Comparison of ENCODE assay signal across 21 cellular contexts in the genomic region with DNA sequence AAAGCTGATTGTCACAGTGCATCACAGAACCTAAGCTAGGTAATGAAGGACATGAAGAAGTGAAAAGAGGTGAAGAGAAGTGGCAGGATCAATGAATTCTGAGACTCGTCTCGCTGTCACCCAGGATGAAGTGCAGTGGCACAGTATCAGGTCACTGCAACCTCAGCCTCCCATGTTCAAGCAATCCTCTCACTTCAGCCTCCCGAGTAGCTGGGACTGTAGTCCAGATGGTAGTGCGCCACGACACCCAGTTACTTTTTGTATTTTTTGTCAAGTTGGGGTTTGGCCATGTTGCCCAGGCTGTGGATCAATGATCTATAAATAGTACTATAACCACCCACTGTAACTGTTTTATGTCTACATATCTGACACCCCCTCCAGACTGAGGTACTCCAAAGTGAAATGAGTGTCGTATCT. TPM values are rescaled to one million over a fixed set of nuclear protein-coding genes. Genes with fewer than 3 reads are reported as not detected.
A peak's percentile ranks its signal among the peaks of the same experiment; 100 is the strongest.
DNase-seq lines count a peak whose midpoint lies in the region; ATAC-seq, FAIRE-seq and TF ChIP-seq lines count a peak whose summit lies in the region.
"Had no signal": no experiment of that assay in that cellular context is flagged by ENCODE, and none has a peak within 500 bp of the region (broad histone marks: within the 10 kb centered on the region; RNA-seq: fewer than 3 reads in every experiment).

No MANE protein-coding gene starts in this region.

- CTCF ChIA-PET in activated CD4-positive, alpha-beta T cell treated with anti-CD3 and anti-CD28 coated beads for 36 hours (lab: Charles Lee) = interaction anchor here (0.7 to 1.4 kb wide), 5 partner anchors 10 to 60 kb away, joined by 3 to 7 read pairs (median 5); no protein-coding TSS in a partner anchor

- peak overlapping the region; percentile 10 for H3K27ac Mint-ChIP-seq in activated CD4-positive, alpha-beta T cell treated with anti-CD3 and anti-CD28 coated beads for 36 hours
- H3K27ac Mint-ChIP-seq in activated naive CD8-positive, alpha-beta T cell treated with anti-CD3 and anti-CD28 coated beads for 36 hours = peak overlapping the region; percentile 30
- peak overlapping the region; percentile 23 to 74 for H3K27ac Mint-ChIP-seq in natural killer cell treated with Interleukin-12 subunit alpha and Interleukin-12 subunit beta and Interleukin-15 and Interleukin-18, amount 100 ng/mL, for 72 hours

- TF ChIP-seq CTCF in brain microvascular endothelial cell (IDR thresholded peaks at IDR 0.05; ENCODE audit: low read depth, low read length, missing control alignments) = no peak

- intact Hi-C loops in activated CD4-positive, alpha-beta T cell treated with anti-CD3 and anti-CD28 coated beads for 36 hours (cut with DNase I, micrococcal nuclease) = no loop called here

- H3K27me3 Mint-ChIP-seq in activated CD4-positive, alpha-beta T cell treated with anti-CD3 and anti-CD28 coated beads for 36 hours = no peaks in the 10 kb centered on the region
- no peaks in the 10 kb centered on the region for H3K27me3 Mint-ChIP-seq in activated naive CD8-positive, alpha-beta T cell treated with anti-CD3 and anti-CD28 coated beads for 36 hours
- H3K27me3 Mint-ChIP-seq in natural killer cell treated with Interleukin-12 subunit alpha and Interleukin-12 subunit beta and Interleukin-15 and Interleukin-18, amount 100 ng/mL, for 72 hours = no peaks in the 10 kb centered on the region

- H3K4me3 ChIP-seq in brain microvascular endothelial cell (ENCODE audit: low read depth, low read length) = no peak overlapping the region
- H3K4me3 ChIP-seq: BLaER1, thoracic aorta had no signal

- no peak for DNase-seq in activated CD4-positive, alpha-beta T cell treated with anti-CD3 and anti-CD28 coated beads for 36 hours
- DNase-seq in activated CD4-positive, alpha-beta T cell treated with anti-CD3 and anti-CD28 coated beads, Interleukin-2, amount 50 U/mL, for 48 hours = no peak
- DNase-seq in GM12892 (ENCODE audit: insufficient read length) (no peak), KBM-7 (no peak), brain microvascular endothelial cell (no peak), cerebellum (ENCODE audit: low spot score) (no peak)
- no peak for DNase-seq in activated naive CD8-positive, alpha-beta T cell treated with anti-CD3 and anti-CD28 coated beads for 36 hours
- DNase-seq in natural killer cell treated with Interleukin-12 subunit alpha and Interleukin-12 subunit beta and Interleukin-15 and Interleukin-18, amount 100 ng/mL, for 72 hours (ENCODE audit: low spot score) = no peak
- DNase-seq: 8988T; activated effector memory CD4-positive, alpha-beta T cell treated with Interleukin-2 at 50 U/mL for 16 hours; aorta; DMS153; GOT3; islet precursor cell; NCI-H2029 treated with DMSO at 0.1 percent for 48 hours; NCI-H510A treated with DMSO at 0.1 percent for 48 hours; WERI-Rb-1 had no signal

- TF ChIP-seq POLR2A in GM12892 (IDR thresholded peaks at IDR 0.05; ENCODE audit: low read depth, low read length) = peak; percentile 60

- in situ Hi-C loops in KBM-7 (cut with MboI; ENCODE audit: low pct_unique_long_range_greater_than_20kb, low sequenced_read_pairs) (no loop called here), brain microvascular endothelial cell (cut with HindIII; ENCODE audit: low pct_ligation_motif_present, low sequenced_read_pairs) (no loop called here)

- H3K27ac ChIP-seq in brain microvascular endothelial cell = no peak overlapping the region
- H3K27ac ChIP-seq: BLaER1, thoracic aorta, WERI-Rb-1 had no signal

- peaks cover 34% of the 10 kb centered on the region for H3K4me1 Mint-ChIP-seq in activated CD4-positive, alpha-beta T cell treated with anti-CD3 and anti-CD28 coated beads for 36 hours
- H3K4me1 Mint-ChIP-seq in activated naive CD8-positive, alpha-beta T cell treated with anti-CD3 and anti-CD28 coated beads for 36 hours = peaks cover 16% of the 10 kb centered on the region
- peaks cover 47 to 51% of the 10 kb centered on the region in 2 donors for H3K4me1 Mint-ChIP-seq in natural killer cell treated with Interleukin-12 subunit alpha and Interleukin-12 subunit beta and Interleukin-15 and Interleukin-18, amount 100 ng/mL, for 72 hours (ENCODE audit: low read depth in 2 of 2)
- H3K4me1 Mint-ChIP-seq: neural crest cell had no signal

- POLR2A ChIA-PET in activated CD4-positive, alpha-beta T cell treated with anti-CD3 and anti-CD28 coated beads for 36 hours (lab: Charles Lee) = interaction anchor here (0.9 to 1.2 kb wide), 2 partner anchors 27 to 53 kb away, joined by 3 to 4 read pairs; no protein-coding TSS in a partner anchor

- H3K27me3 ChIP-seq in brain microvascular endothelial cell (replicated peaks) = no peaks in the 10 kb centered on the region
- H3K27me3 ChIP-seq: BLaER1 had no signal

- no peak for FAIRE-seq in GM12892 (lab: Jason Lieb, UNC)
- FAIRE-seq: GM18507 had no signal

- H3K9me3 Mint-ChIP-seq in activated CD4-positive, alpha-beta T cell treated with anti-CD3 and anti-CD28 coated beads for 36 hours (ENCODE audit: low read depth) = peaks cover 2% of the 10 kb centered on the region
- H3K9me3 Mint-ChIP-seq in activated naive CD8-positive, alpha-beta T cell treated with anti-CD3 and anti-CD28 coated beads for 36 hours = no peaks in the 10 kb centered on the region
- peaks cover 2% of the 10 kb centered on the region for H3K9me3 Mint-ChIP-seq in natural killer cell treated with Interleukin-12 subunit alpha and Interleukin-12 subunit beta and Interleukin-15 and Interleukin-18, amount 100 ng/mL, for 72 hours

- H3K36me3 Mint-ChIP-seq in activated CD4-positive, alpha-beta T cell treated with anti-CD3 and anti-CD28 coated beads for 36 hours (ENCODE audit: low read depth) = peaks cover 45% of the 10 kb centered on the region
- H3K36me3 Mint-ChIP-seq in activated naive CD8-positive, alpha-beta T cell treated with anti-CD3 and anti-CD28 coated beads for 36 hours = peaks cover 37% of the 10 kb centered on the region
- H3K36me3 Mint-ChIP-seq in natural killer cell treated with Interleukin-12 subunit alpha and Interleukin-12 subunit beta and Interleukin-15 and Interleukin-18, amount 100 ng/mL, for 72 hours = peaks cover 46% of the 10 kb centered on the region

- no peak overlapping the region for H3K4me3 Mint-ChIP-seq in activated CD4-positive, alpha-beta T cell treated with anti-CD3 and anti-CD28 coated beads for 36 hours
- H3K4me3 Mint-ChIP-seq in activated naive CD8-positive, alpha-beta T cell treated with anti-CD3 and anti-CD28 coated beads for 36 hours = no peak overlapping the region
- H3K4me3 Mint-ChIP-seq in natural killer cell treated with Interleukin-12 subunit alpha and Interleukin-12 subunit beta and Interleukin-15 and Interleukin-18, amount 100 ng/mL, for 72 hours = no peak overlapping the region
- H3K4me3 Mint-ChIP-seq: neural crest cell had no signal

- peak; percentile 9 for ATAC-seq in activated CD4-positive, alpha-beta T cell treated with anti-CD3 and anti-CD28 coated beads for 36 hours
- peak in 1 of 2 donors; percentile 3 for ATAC-seq in natural killer cell treated with Interleukin-12 subunit alpha and Interleukin-12 subunit beta and Interleukin-15 and Interleukin-18, amount 100 ng/mL, for 72 hours

- H3K36me3 ChIP-seq in brain microvascular endothelial cell (replicated peaks) = peaks cover 44% of the 10 kb centered on the region

RNA-seq across cellular contexts. Expression of gene PTP4A2, which starts 33.1 kb away (rescaled TPM):
- 100 to 1,000 TPM; 279 to 314 TPM for total RNA-seq in activated CD4-positive, alpha-beta T cell treated with anti-CD3 and anti-CD28 coated beads for 36 hours
- 377 TPM for polyA plus RNA-seq in GM12892 (2012; ENCODE audit: missing spikeins)
- 100 to 1,000 TPM; 342 to 357 TPM for total RNA-seq in activated naive CD8-positive, alpha-beta T cell treated with anti-CD3 and anti-CD28 coated beads for 36 hours
- total RNA-seq in natural killer cell treated with Interleukin-12 subunit alpha and Interleukin-12 subunit beta and Interleukin-15 and Interleukin-18, amount 100 ng/mL, for 72 hours = 100 to 1,000 TPM; 409 to 770 TPM
- 155 TPM for total RNA-seq in cerebellum
